Comparison of ENCODE assay signal across 20 cellular contexts in the genomic region with DNA sequence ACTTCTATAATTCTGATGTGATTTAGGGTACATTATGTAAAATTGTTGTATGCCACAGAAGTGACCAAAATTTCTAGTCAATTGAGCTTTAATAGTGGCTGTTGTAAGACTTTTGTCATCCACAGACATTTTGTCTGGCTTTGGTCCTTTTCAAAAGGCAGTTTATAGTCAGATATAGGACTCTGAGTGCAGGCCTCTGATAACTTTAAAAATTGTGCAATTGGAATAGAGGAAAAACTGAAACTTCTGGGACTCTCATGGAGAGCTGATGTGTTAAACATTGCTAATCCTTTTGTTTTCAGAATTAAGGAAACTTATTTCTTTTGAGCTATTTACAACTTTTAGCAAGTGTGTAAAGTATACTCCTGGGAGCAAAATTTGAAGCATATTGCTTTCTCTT.
"Had no signal": no experiment of that assay in that cellular context is flagged by ENCODE, and none has a peak within 500 bp of the region (broad histone marks: within the 10 kb centered on the region; RNA-seq: fewer than 3 reads in every experiment).

No MANE protein-coding gene starts in this region.

- H3K4me1 ChIP-seq: colonic mucosa, prostate gland had no signal

- DNase-seq: colonic mucosa; effector CD8-positive, alpha-beta T cell; esophagus squamous epithelium; mesendoderm; midbrain; naive thymus-derived CD4-positive, alpha-beta T cell; stimulated activated CD4-positive, alpha-beta T cell treated with anti-CD3 and anti-CD28 coated beads, Interleukin-2, amount 100 ng/mL, for 24 hours; stimulated activated CD4-positive, alpha-beta T cell treated with anti-CD3 and anti-CD28 coated beads, Interleukin-4, amount 100 ng/mL, for 24 hours; stimulated activated naive CD4-positive, alpha-beta T cell treated with Interleukin-2 at 50 U/mL for 16 hours; stomach; substantia nigra; testis; tibial artery; upper lobe of left lung had no signal

- H3K9me3 ChIP-seq: colonic mucosa, esophagus squamous epithelium, prostate gland, right atrium auricular region, stomach, testis, tibial artery, upper lobe of left lung had no signal

- H3K36me3 ChIP-seq: colonic mucosa, esophagus squamous epithelium, prostate gland, right atrium auricular region, stomach, tibial artery, upper lobe of left lung had no signal

- H3K27me3 ChIP-seq: colonic mucosa, esophagus squamous epithelium, right atrium auricular region, stomach, testis, tibial artery, upper lobe of left lung had no signal

- ATAC-seq: left lobe of liver; naive thymus-derived CD4-positive, alpha-beta T cell; sciatic nerve; stimulated activated effector memory CD8-positive, alpha-beta T cell treated with anti-CD3 and anti-CD28 coated beads, Interleukin-12 subunit alpha, Interleukin-12 subunit beta, amount 100 ng/mL, for 72 hours had no signal

- H3K4me3 ChIP-seq: colonic mucosa, esophagus squamous epithelium, prostate gland, right atrium auricular region, smooth muscle cell, stomach, testis, tibial artery, upper lobe of left lung had no signal

- H3K27ac ChIP-seq: colonic mucosa, esophagus squamous epithelium, prostate gland, right atrium auricular region, stomach, testis, tibial artery, upper lobe of left lung had no signal

- H3K4me2 ChIP-seq: smooth muscle cell had no signal
